Comparison of ENCODE assay signal across 8 cellular contexts in genomic region chr4:173494013-173494970, GRCh38. TPM values are rescaled to one million over a fixed set of nuclear protein-coding genes. Genes with fewer than 3 reads are reported as not detected.
DNase-seq lines count a peak whose midpoint lies in the region; ATAC-seq lines count a peak whose summit lies in the region.

No MANE protein-coding gene starts in this region.

- peaks cover 30% of the 10 kb centered on the region for H3K4me1 Mint-ChIP-seq in activated CD4-positive, alpha-beta T cell treated with anti-CD3 and anti-CD28 coated beads, Interleukin-2, amount 10 ng/mL, durations not matched to agents 24 days and 14 days
- peaks cover 14 to 19% of the 10 kb centered on the region in 2 donors for H3K4me1 Mint-ChIP-seq in effector memory CD8-positive, alpha-beta T cell (ENCODE audit: low read depth in 2 of 2)

- peak overlapping the region; percentile 86 for H3K4me3 Mint-ChIP-seq in activated CD4-positive, alpha-beta T cell treated with anti-CD3 and anti-CD28 coated beads, Interleukin-2, amount 10 ng/mL, durations not matched to agents 24 days and 14 days
- H3K4me3 Mint-ChIP-seq in effector memory CD8-positive, alpha-beta T cell = peak overlapping the region; percentile 75 to 81

- ATAC-seq in GM18502 (IDR thresholded peaks at IDR 0.05; ENCODE audit: poor library complexity, unreplicated experiment) (peak; percentile 95), HG02885 (IDR thresholded peaks at IDR 0.05; ENCODE audit: poor library complexity, unreplicated experiment) (peak; percentile 98)
- peak; percentile 97 for ATAC-seq in effector memory CD8-positive, alpha-beta T cell (replicated peaks)

- intact Hi-C loops in activated CD4-positive, alpha-beta T cell treated with anti-CD3 and anti-CD28 coated beads, Interleukin-2, amount 10 ng/mL, durations not matched to agents 24 days and 14 days (cut with micrococcal nuclease) = loop anchor here (1.0 to 2.0 kb wide), 2 partner anchors 74 to 175 kb away; no protein-coding TSS in a partner anchor

- no peaks in the 10 kb centered on the region for H3K36me3 ChIP-seq in mesodermal cell (ENCODE audit: control insufficient read depth, insufficient read depth, low read length)

- no peaks in the 10 kb centered on the region for H3K9me3 ChIP-seq in mesodermal cell (ENCODE audit: control insufficient read depth, low read length)

- H3K4me1 ChIP-seq in mesodermal cell (ENCODE audit: control insufficient read depth, insufficient read depth, low read length, poor library complexity, severe bottlenecking) = peaks cover 19% of the 10 kb centered on the region

- DNase-seq in ACHN (peak; percentile 81), NCI-H187 treated with DMSO at 0.1 percent for 48 hours (lab: John Stamatoyannopoulos, UW) (peak; percentile 4)
- peak; percentile 90 for DNase-seq in activated CD4-positive, alpha-beta T cell treated with anti-CD3 and anti-CD28 coated beads, Interleukin-2, amount 10 ng/mL, durations not matched to agents 24 days and 14 days
- peak; percentile 37 to 44 (median 42) for DNase-seq in effector memory CD8-positive, alpha-beta T cell
- peak; percentile 22 for DNase-seq in stimulated activated naive CD4-positive, alpha-beta T cell treated with Interleukin-2 at 50 U/mL for 16 hours (lab: John Stamatoyannopoulos, UW)

- H3K27me3 Mint-ChIP-seq in activated CD4-positive, alpha-beta T cell treated with anti-CD3 and anti-CD28 coated beads, Interleukin-2, amount 10 ng/mL, durations not matched to agents 24 days and 14 days = peaks cover 42% of the 10 kb centered on the region
- H3K27me3 Mint-ChIP-seq in effector memory CD8-positive, alpha-beta T cell = peaks cover 27 to 61% of the 10 kb centered on the region in 2 donors

- H3K36me3 Mint-ChIP-seq in activated CD4-positive, alpha-beta T cell treated with anti-CD3 and anti-CD28 coated beads, Interleukin-2, amount 10 ng/mL, durations not matched to agents 24 days and 14 days (ENCODE audit: low read depth) = no peaks in the 10 kb centered on the region
- no peaks in the 10 kb centered on the region for H3K36me3 Mint-ChIP-seq in effector memory CD8-positive, alpha-beta T cell (ENCODE audit: insufficient read depth)

- WGBS in mesodermal cell (ENCODE audit: insufficient coverage in 2 of 2), 2 experiments = 31 to 34% methylated on average over 31 to 37 of the region's 40 CpGs

- H3K27ac Mint-ChIP-seq in activated CD4-positive, alpha-beta T cell treated with anti-CD3 and anti-CD28 coated beads, Interleukin-2, amount 10 ng/mL, durations not matched to agents 24 days and 14 days = no peak overlapping the region
- peak overlapping the region in 1 of 2 donors; percentile 9 for H3K27ac Mint-ChIP-seq in effector memory CD8-positive, alpha-beta T cell

- in situ Hi-C loops in ACHN (cut with HindIII; ENCODE audit: low pct_ligation_motif_present, low pct_unique_long_range_greater_than_20kb, low sequenced_read_pairs) = no loop called here

- H3K9me3 Mint-ChIP-seq in activated CD4-positive, alpha-beta T cell treated with anti-CD3 and anti-CD28 coated beads, Interleukin-2, amount 10 ng/mL, durations not matched to agents 24 days and 14 days = no peaks in the 10 kb centered on the region
- no peaks in the 10 kb centered on the region for H3K9me3 Mint-ChIP-seq in effector memory CD8-positive, alpha-beta T cell

- no peak overlapping the region for H3K27ac ChIP-seq in mesodermal cell (ENCODE audit: low read depth, low read length, severe bottlenecking)

- H3K4me3 ChIP-seq in mesodermal cell (ENCODE audit: extremely low read depth, insufficient read depth, low read length, poor library complexity, severe bottlenecking) = peak overlapping the region; percentile 12

RNA-seq across cellular contexts. Expression of gene HAND2, which starts 35.7 kb away (rescaled TPM):
- total RNA-seq in activated CD4-positive, alpha-beta T cell treated with anti-CD3 and anti-CD28 coated beads, Interleukin-2, amount 10 ng/mL, durations not matched to agents 24 days and 14 days = not detected in 2 replicates
- polyA plus RNA-seq in mesodermal cell (2013, experiment 1 of 2) = 58.0 TPM
- 75.8 TPM for polyA plus RNA-seq in mesodermal cell (2013, experiment 2 of 2)

Comparison
In these comparisons a context has a peak if more than half of its experiments do, and no peak if none do; other contexts are left out.
1. DNase-seq: peak in every context shown above with its lines; median percentile 90 in activated CD4-positive, alpha-beta T cell treated with anti-CD3 and anti-CD28 coated beads, Interleukin-2, amount 10 ng/mL, durations not matched to agents 24 days and 14 days; 81 in ACHN; 42 in effector memory CD8-positive, alpha-beta T cell; 22 in stimulated activated naive CD4-positive, alpha-beta T cell treated with Interleukin-2 at 50 U/mL for 16 hours; 4 in NCI-H187 treated with DMSO at 0.1 percent for 48 hours.